2 cellular contexts compared by ENCODE assay signal in genomic region chr2:58545300-58546280, GRCh38.
TF ChIP-seq lines count a peak whose summit lies in the region.

No MANE protein-coding gene starts in this region.

TF ChIP-seq in HEK293, 187 proteins besides CTCF, POLR2A, EP300 and RAD21 (continued from another document):
- TF ChIP-seq REST (tag by site-specific recombination; IDR thresholded peaks at IDR 0.05) (peak; percentile 60; the same call in 1 of the 2 replicates), ZBTB1 (tag by site-specific recombination; IDR thresholded peaks at IDR 0.05) (no peak), ZNF610 (tag by site-specific recombination; IDR thresholded peaks at IDR 0.05; ENCODE audit: borderline replicate concordance) (no peak), MZF1 (tag by site-specific recombination; IDR thresholded peaks at IDR 0.05; ENCODE audit: borderline replicate concordance) (no peak), ZFP3 (tag by site-specific recombination; IDR thresholded peaks at IDR 0.05; ENCODE audit: low read depth) (no peak)

TF ChIP-seq in H1, 55 proteins besides CTCF, POLR2A, EP300 and RAD21 (continued from another document):
- TF ChIP-seq SUZ12 (IDR thresholded peaks at IDR 0.05; ENCODE audit: low read length) (no peak), ASH2L (IDR thresholded peaks at IDR 0.05; ENCODE audit: low read length) (no peak), SP2 (IDR thresholded peaks at IDR 0.05; ENCODE audit: low read length) (no peak), SIN3A (conservative IDR thresholded peaks at IDR 0.05 in 1 of 2, IDR thresholded peaks at IDR 0.05 in 1 of 2; ENCODE audit: low read depth in 1 of 2, low read length in 2 of 2) (no peak), TBP (IDR thresholded peaks at IDR 0.05; ENCODE audit: low read depth, low read length) (no peak), CHD2 (IDR thresholded peaks at IDR 0.05; ENCODE audit: low read length) (no peak)
TF ChIP-seq in H1: peak in this region for 0.
